ENCODE assay signal across 8 cellular contexts in the genomic region with DNA sequence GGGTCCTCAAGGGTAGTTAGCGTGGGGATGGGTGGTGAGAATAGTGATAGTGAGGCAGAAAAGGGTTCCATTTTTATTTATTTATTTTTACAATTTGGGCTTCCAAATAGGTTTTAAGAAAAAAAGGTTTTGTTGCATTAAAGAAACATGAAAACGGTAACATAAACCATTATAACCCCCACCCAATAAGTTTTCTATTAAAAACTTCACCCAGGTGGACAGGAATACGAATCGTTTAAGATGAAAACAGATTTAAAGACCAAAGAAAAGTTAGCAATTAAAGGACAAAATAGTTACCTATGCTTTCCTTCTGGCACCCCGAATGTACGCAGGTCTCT.
DNase-seq lines count a peak whose midpoint lies in the region; ATAC-seq and TF ChIP-seq lines count a peak whose summit lies in the region.

No MANE protein-coding gene starts in this region.

- H3K27me3 Mint-ChIP-seq in IgD-negative memory B cell, result no peaks in the 10 kb centered on the region
- H3K27me3 Mint-ChIP-seq in naive thymus-derived CD4-positive, alpha-beta T cell, result peaks cover 0 to 7% (median under 1%) of the 10 kb centered on the region in 5 donors

- H3K9me3 ChIP-seq in A673 (ENCODE audit: low read depth, low read length, poor library complexity, severe bottlenecking) (no peaks in the 10 kb centered on the region), colonic mucosa (no peaks in the 10 kb centered on the region)
- H3K9me3 ChIP-seq in naive thymus-derived CD4-positive, alpha-beta T cell (ENCODE audit: control insufficient read depth in 2 of 3, low read length in 3 of 3), result no peaks in the 10 kb centered on the region

- DNase-seq in A673 (ENCODE audit: low spot score) (no peak), colonic mucosa (no peak), nucleus accumbens (lab: John Stamatoyannopoulos, UW) (no peak)
- DNase-seq in naive thymus-derived CD4-positive, alpha-beta T cell, result no peak
- no peak for DNase-seq in activated CD4-positive, alpha-beta T cell treated with anti-CD3 and anti-CD28 coated beads for 1 hour

- H3K27me3 ChIP-seq in A673 (replicated peaks; ENCODE audit: insufficient read depth, low read depth, low read length, poor library complexity) (no peaks in the 10 kb centered on the region), colonic mucosa (no peaks in the 10 kb centered on the region)
- H3K27me3 ChIP-seq in naive thymus-derived CD4-positive, alpha-beta T cell (ENCODE audit: control insufficient read depth in 2 of 2, insufficient read depth in 2 of 2, low read length in 2 of 2), result no peaks in the 10 kb centered on the region

- H3K4me1 Mint-ChIP-seq in IgD-negative memory B cell, result peaks cover 20 to 32% (median 28%) of the 10 kb centered on the region in 3 donors
- H3K4me1 Mint-ChIP-seq in naive thymus-derived CD4-positive, alpha-beta T cell, result peaks cover 27 to 51% (median 40%) of the 10 kb centered on the region in 7 donors

- TF ChIP-seq CTCF in A673 (conservative IDR thresholded peaks at IDR 0.05; ENCODE audit: low read depth, low read length), result no peak
- no peak for TF ChIP-seq CTCF in colonic mucosa (IDR thresholded peaks at IDR 0.05)

- no peak overlapping the region for H3K27ac ChIP-seq in A673 (ENCODE audit: low read depth, low read length, poor library complexity, severe bottlenecking)
- H3K27ac ChIP-seq in colonic mucosa, result peak overlapping the region; percentile 54
- H3K27ac ChIP-seq in naive thymus-derived CD4-positive, alpha-beta T cell (ENCODE audit: low read depth, low read length), result peak overlapping the region; percentile 79

- H3K9ac ChIP-seq in colonic mucosa (ENCODE audit: low read depth in 2 of 2, low read length in 2 of 2), result peak overlapping the region; percentile 78 to 88

- intact Hi-C loops in A673 (cut with micrococcal nuclease; ENCODE audit: unreplicated experiment), result no loop called here
- intact Hi-C loops in colonic mucosa (cut with DNase I), result loop anchor here (10.0 kb wide), 2 partner anchors 81 to 129 kb away; partner anchors contain the start of gene ZFAND4
- intact Hi-C loops in naive thymus-derived CD4-positive, alpha-beta T cell (cut with micrococcal nuclease), result loop anchor here (1.0 to 10.0 kb wide), 12 partner anchors 13 to 589 kb away; partner anchors contain the start of genes ZFAND4 (in 2 of the 2), NCOA4 (in 1 of the 2), TIMM23 (in 1 of the 2) and ZNF22 (in 1 of the 2)

- H3K27ac Mint-ChIP-seq in IgD-negative memory B cell, result peak overlapping the region; percentile 95 to 99 (median 98)
- H3K27ac Mint-ChIP-seq in naive thymus-derived CD4-positive, alpha-beta T cell, result peak overlapping the region; percentile 60 to 97 (median 93)

- H3K36me3 ChIP-seq in A673 (ENCODE audit: insufficient read depth, low read length, poor library complexity, severe bottlenecking), result no peaks in the 10 kb centered on the region
- no peaks in the 10 kb centered on the region for H3K36me3 ChIP-seq in colonic mucosa
- H3K36me3 ChIP-seq in naive thymus-derived CD4-positive, alpha-beta T cell (ENCODE audit: control insufficient read depth in 2 of 3, insufficient read depth in 3 of 3, low read length in 3 of 3), result peaks cover 0 to 6% (median 0%) of the 10 kb centered on the region in 3 experiments

- H3K4me1 ChIP-seq in A673 (ENCODE audit: insufficient read depth, low read length, poor library complexity, severe bottlenecking) (peaks cover 4% of the 10 kb centered on the region), colonic mucosa (peaks cover 6% of the 10 kb centered on the region)
- H3K4me1 ChIP-seq in naive thymus-derived CD4-positive, alpha-beta T cell (ENCODE audit: control insufficient read depth in 2 of 2, insufficient read depth in 2 of 2, low read length in 2 of 2), result peaks cover 11 to 20% of the 10 kb centered on the region in 2 donors

- H3K36me3 Mint-ChIP-seq in IgD-negative memory B cell, result peaks cover 7% of the 10 kb centered on the region
- H3K36me3 Mint-ChIP-seq in naive thymus-derived CD4-positive, alpha-beta T cell, result peaks cover 7 to 24% (median 20%) of the 10 kb centered on the region in 5 donors

- H3K9me3 Mint-ChIP-seq in IgD-negative memory B cell, result no peaks in the 10 kb centered on the region
- peaks cover 0 to 6% (median 0%) of the 10 kb centered on the region in 11 donors for H3K9me3 Mint-ChIP-seq in naive thymus-derived CD4-positive, alpha-beta T cell

- CTCF ChIA-PET in A673 (lab: Charles Lee), result no interaction called here
- CTCF ChIA-PET in naive thymus-derived CD4-positive, alpha-beta T cell (lab: Charles Lee), result interaction anchor here (1.0 kb wide), 1 partner anchor 13 kb away, joined by 4 read pairs; no protein-coding TSS in a partner anchor

- H3K4me3 ChIP-seq in A673 (ENCODE audit: low read depth, low read length, poor library complexity, severe bottlenecking) (peak overlapping the region; percentile 80), colonic mucosa (peak overlapping the region; percentile 77)
- peak overlapping the region; percentile 85 for H3K4me3 ChIP-seq in naive thymus-derived CD4-positive, alpha-beta T cell (ENCODE audit: low read length)

- no peak for ATAC-seq in naive thymus-derived CD4-positive, alpha-beta T cell
- ATAC-seq in GM21423 (IDR thresholded peaks at IDR 0.05; ENCODE audit: unreplicated experiment), result no peak
- ATAC-seq in HG02840 (IDR thresholded peaks at IDR 0.05; ENCODE audit: low FRiP score, unreplicated experiment), result no peak

- POLR2A ChIA-PET in A673 (lab: Charles Lee; ENCODE audit: low non-redundant PET), result no interaction called here
- POLR2A ChIA-PET in naive thymus-derived CD4-positive, alpha-beta T cell (lab: Charles Lee), result interaction anchor here (1.0 to 3.7 kb wide), 2 partner anchors 14 to 78 kb away, joined by 4 to 30 read pairs; partner anchors contain the start of gene ZFAND4

- H3K4me3 Mint-ChIP-seq in IgD-negative memory B cell, result peak overlapping the region; percentile 90 to 99 (median 95)
- peak overlapping the region; percentile 86 to 96 (median 93) for H3K4me3 Mint-ChIP-seq in naive thymus-derived CD4-positive, alpha-beta T cell

- BruUV-seq in A673 (replicated peaks; lab: Mats Ljungman, UMichigan), result no TSS peak
